Comparison of ENCODE assay signal across 1 cellular context in the genomic region with DNA sequence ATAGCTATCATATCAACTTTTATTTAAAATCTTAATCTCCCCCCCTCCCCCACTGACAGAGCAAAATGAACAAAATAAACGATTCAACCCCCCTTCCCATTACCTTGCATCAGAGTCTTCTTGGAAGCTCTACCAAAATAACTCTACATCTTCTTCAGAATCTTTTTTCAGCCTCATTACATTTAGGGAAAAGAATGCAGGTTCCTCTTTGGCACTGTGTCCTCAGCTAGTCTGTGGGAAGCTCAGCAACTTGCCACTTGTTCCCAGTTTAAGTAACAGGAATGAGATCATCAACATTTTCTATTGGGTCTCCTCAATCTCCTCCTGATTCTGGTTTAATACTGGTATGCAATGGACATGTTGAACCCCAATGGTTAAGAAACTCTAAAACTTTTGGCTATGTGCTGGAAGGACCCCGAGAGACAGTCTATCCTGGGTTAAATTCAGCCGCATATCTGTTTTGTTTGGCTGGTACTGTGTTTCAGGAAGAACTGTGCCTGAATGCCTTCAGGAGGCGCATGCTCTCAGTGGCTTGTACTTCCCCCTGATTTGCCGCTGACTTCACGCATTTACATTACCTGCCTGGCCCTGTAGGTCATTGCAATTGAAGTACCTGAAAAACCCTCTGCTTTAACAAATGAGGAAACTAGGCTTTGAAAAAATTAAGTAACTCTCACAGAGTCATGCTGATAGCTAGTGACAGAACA.
TF ChIP-seq lines count a peak whose summit lies in the region.

No MANE protein-coding gene starts in this region.

TF ChIP-seq in WTC11, 78 proteins besides CTCF, POLR2A, EP300 and RAD21 (continued from another document):
- TF ChIP-seq, protein P1, sequence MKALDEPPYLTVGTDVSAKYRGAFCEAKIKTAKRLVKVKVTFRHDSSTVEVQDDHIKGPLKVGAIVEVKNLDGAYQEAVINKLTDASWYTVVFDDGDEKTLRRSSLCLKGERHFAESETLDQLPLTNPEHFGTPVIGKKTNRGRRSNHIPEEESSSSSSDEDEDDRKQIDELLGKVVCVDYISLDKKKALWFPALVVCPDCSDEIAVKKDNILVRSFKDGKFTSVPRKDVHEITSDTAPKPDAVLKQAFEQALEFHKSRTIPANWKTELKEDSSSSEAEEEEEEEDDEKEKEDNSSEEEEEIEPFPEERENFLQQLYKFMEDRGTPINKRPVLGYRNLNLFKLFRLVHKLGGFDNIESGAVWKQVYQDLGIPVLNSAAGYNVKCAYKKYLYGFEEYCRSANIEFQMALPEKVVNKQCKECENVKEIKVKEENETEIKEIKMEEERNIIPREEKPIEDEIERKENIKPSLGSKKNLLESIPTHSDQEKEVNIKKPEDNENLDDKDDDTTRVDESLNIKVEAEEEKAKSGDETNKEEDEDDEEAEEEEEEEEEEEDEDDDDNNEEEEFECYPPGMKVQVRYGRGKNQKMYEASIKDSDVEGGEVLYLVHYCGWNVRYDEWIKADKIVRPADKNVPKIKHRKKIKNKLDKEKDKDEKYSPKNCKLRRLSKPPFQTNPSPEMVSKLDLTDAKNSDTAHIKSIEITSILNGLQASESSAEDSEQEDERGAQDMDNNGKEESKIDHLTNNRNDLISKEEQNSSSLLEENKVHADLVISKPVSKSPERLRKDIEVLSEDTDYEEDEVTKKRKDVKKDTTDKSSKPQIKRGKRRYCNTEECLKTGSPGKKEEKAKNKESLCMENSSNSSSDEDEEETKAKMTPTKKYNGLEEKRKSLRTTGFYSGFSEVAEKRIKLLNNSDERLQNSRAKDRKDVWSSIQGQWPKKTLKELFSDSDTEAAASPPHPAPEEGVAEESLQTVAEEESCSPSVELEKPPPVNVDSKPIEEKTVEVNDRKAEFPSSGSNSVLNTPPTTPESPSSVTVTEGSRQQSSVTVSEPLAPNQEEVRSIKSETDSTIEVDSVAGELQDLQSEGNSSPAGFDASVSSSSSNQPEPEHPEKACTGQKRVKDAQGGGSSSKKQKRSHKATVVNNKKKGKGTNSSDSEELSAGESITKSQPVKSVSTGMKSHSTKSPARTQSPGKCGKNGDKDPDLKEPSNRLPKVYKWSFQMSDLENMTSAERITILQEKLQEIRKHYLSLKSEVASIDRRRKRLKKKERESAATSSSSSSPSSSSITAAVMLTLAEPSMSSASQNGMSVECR (CRISPR knock-in tag; IDR thresholded peaks at IDR 0.05; ENCODE audit: borderline replicate concordance), result no peak
- TF ChIP-seq JUN (CRISPR knock-in tag; IDR thresholded peaks at IDR 0.05) (no peak), ETV6 (CRISPR knock-in tag; IDR thresholded peaks at IDR 0.05) (no peak), JAZF1 (CRISPR knock-in tag; IDR thresholded peaks at IDR 0.05) (no peak)
